ENCODE assay signal across 9 cellular contexts in the genomic region with DNA sequence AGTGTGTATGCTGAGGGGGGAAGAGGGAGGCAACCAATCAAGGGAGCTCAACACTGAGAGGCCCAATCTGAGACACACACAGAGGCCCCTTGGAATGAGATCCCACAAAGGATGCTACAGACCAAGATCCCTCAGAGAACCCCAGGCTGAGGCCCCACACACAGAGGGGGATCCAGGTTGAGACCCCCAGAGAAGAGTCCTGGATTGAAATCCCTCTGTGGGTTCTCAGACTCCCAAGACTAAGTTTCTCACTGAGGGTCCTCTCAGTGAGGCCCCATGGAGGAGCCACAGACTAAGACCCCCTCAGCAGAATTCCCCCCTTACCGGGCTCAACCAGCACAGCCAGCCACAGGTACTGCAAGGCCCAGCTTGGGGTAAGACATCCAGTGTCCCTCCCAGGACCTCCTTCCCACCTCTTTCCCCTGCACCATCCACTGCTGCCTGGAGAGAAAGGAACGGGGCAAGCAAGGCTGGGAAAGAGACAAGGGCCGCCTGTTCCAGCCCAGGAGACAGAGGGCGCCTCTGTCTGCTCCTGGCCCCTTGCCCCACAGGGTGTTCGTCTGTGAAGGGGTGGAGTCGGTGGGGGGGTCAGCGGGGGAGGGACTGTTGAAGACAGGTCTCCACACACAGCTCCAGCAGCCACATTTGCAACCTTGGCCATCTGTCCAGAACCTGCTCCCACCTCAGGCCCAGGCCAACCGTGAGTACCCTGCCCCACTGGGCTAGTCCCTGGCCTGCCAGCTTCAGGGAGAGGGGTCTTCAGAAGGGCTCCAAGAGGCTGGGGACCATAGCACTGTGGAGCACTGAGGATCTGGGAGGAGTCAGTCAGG. TPM values are rescaled to one million over a fixed set of nuclear protein-coding genes. Genes with fewer than 3 reads are reported as not detected.
DNase-seq lines count a peak whose midpoint lies in the region; ATAC-seq and TF ChIP-seq lines count a peak whose summit lies in the region.
"Had no signal": no experiment of that assay in that cellular context is flagged by ENCODE, and none has a peak within 500 bp of the region (broad histone marks: within the 10 kb centered on the region; RNA-seq: fewer than 3 reads in every experiment).

TSS of gene S100A1 (plus strand) at position 638 of the 830 bp plus-strand sequence. CDS start 2,088 bp downstream, outside the sequence.

- H3K4me1 Mint-ChIP-seq in WTC11 = peaks cover 51% of the 10 kb centered on the region
- peaks cover 34% of the 10 kb centered on the region for H3K4me1 Mint-ChIP-seq in progenitor cell of endocrine pancreas (ENCODE audit: low read depth)

- H3K4me3 Mint-ChIP-seq in WTC11 = peak within 1 kb of the TSS; percentile 81
- H3K4me3 Mint-ChIP-seq in progenitor cell of endocrine pancreas (ENCODE audit: low read depth) = peak within 1 kb of the TSS; percentile 92
- H3K4me3 Mint-ChIP-seq: activated CD4-positive, alpha-beta memory T cell treated with anti-CD3 and anti-CD28 coated beads, Interleukin-2, amount 10 ng/mL, durations not matched to agents 7 days and 5 days had no signal

- H3K4me1 ChIP-seq in heart right ventricle = peaks cover 19 to 84% (median 60%) of the 10 kb centered on the region in 9 donors

- peaks cover 0 to 28% (median 0%) of the 10 kb centered on the region in 9 donors for H3K36me3 ChIP-seq in heart right ventricle

- H3K27me3 ChIP-seq in heart right ventricle = no peaks in the 10 kb centered on the region

- peaks cover 22% of the 10 kb centered on the region for H3K36me3 Mint-ChIP-seq in WTC11
- H3K36me3 Mint-ChIP-seq in progenitor cell of endocrine pancreas (ENCODE audit: insufficient read depth) = peaks cover 4% of the 10 kb centered on the region

- no peaks in the 10 kb centered on the region for H3K9me3 ChIP-seq in heart right ventricle

- H3K27ac ChIP-seq in heart right ventricle = peak within 1 kb of the TSS; percentile 82 to 98 (median 91)

- H3K4me3 ChIP-seq in heart right ventricle = peak within 1 kb of the TSS; percentile 34 to 71 (median 60)

- TF ChIP-seq CTCF in WTC11 (IDR thresholded peaks at IDR 0.05) = 0 out of 2 replicates have a peak, but pooled peaks have one; percentile 27
- peak in 2 of 9 donors; percentile 38 to 42 for TF ChIP-seq CTCF in heart right ventricle (IDR thresholded peaks at IDR 0.05)
- TF ChIP-seq CTCF in progenitor cell of endocrine pancreas (IDR thresholded peaks at IDR 0.05; ENCODE audit: unreplicated experiment) = peak; percentile 3

- H3K9me3 Mint-ChIP-seq in WTC11 = no peaks in the 10 kb centered on the region; the same call in 1 of the 2 replicates
- peaks cover under 1% of the 10 kb centered on the region for H3K9me3 Mint-ChIP-seq in progenitor cell of endocrine pancreas (ENCODE audit: low read depth)
- H3K9me3 Mint-ChIP-seq: activated CD4-positive, alpha-beta memory T cell treated with anti-CD3 and anti-CD28 coated beads, Interleukin-2, amount 10 ng/mL, durations not matched to agents 7 days and 5 days had no signal

- no peak; the same call in 1 of the 2 replicates for ATAC-seq in WTC11
- peak; percentile 25 to 74 (median 64) for ATAC-seq in heart right ventricle
- ATAC-seq in HG03521 (IDR thresholded peaks at IDR 0.05; ENCODE audit: unreplicated experiment) = no peak

- H3K27me3 Mint-ChIP-seq in WTC11 (ENCODE audit: low read depth) (no peaks in the 10 kb centered on the region), progenitor cell of endocrine pancreas (no peaks in the 10 kb centered on the region)
- H3K27me3 Mint-ChIP-seq: activated CD4-positive, alpha-beta memory T cell treated with anti-CD3 and anti-CD28 coated beads, Interleukin-2, amount 10 ng/mL, durations not matched to agents 7 days and 5 days had no signal

- CTCF ChIA-PET in WTC11 (lab: Charles Lee) = interaction anchor here (0.6 to 5.1 kb wide), 62 partner anchors 8 to 576 kb away, joined by 3 to 230 read pairs (median 6); partner anchors contain the start of genes INTS3, RAB13, RPS27 and S100A14

- DNase-seq in DMS 273 (lab: John Stamatoyannopoulos, UW; ENCODE audit: unreplicated experiment) (peak; percentile 84), WTC11 (ENCODE audit: low spot score) (no peak), heart right ventricle (peak; percentile 77 to 84), progenitor cell of endocrine pancreas (ENCODE audit: low spot score, unreplicated experiment) (no peak), GM19238 (ENCODE audit: insufficient read length, low spot score) (no peak), KG1 (lab: John Stamatoyannopoulos, UW) (no peak)
- DNase-seq in activated CD4-positive, CD25-positive, alpha-beta regulatory T cell treated with anti-CD3 and anti-CD28 coated beads, Interleukin-2, amount 50 U/mL, for 72 hours = no peak
- DNase-seq: activated CD4-positive, alpha-beta memory T cell treated with anti-CD3 and anti-CD28 coated beads, Interleukin-2, amount 10 ng/mL, durations not matched to agents 7 days and 5 days had no signal

- intact Hi-C loops in heart right ventricle (cut with DNase I) = loop anchor here in 1 of 10 donors (5.0 kb wide), 1 partner anchor 44 kb away; the partner anchor contains the start of gene ILF2

- 58 to 61% methylated on average over 8 of the region's 8 CpGs for WGBS in heart right ventricle, 2 donors

- H3K27ac Mint-ChIP-seq in WTC11 = peak within 1 kb of the TSS; percentile 93
- H3K27ac Mint-ChIP-seq in progenitor cell of endocrine pancreas = peak within 1 kb of the TSS; percentile 99
- H3K27ac Mint-ChIP-seq: activated CD4-positive, alpha-beta memory T cell treated with anti-CD3 and anti-CD28 coated beads, Interleukin-2, amount 10 ng/mL, durations not matched to agents 7 days and 5 days had no signal

- POLR2A ChIA-PET in WTC11 (lab: Charles Lee) = interaction anchor here (0.6 to 1.8 kb wide), 15 partner anchors 12 to 147 kb away, joined by 3 to 15 read pairs (median 5); partner anchors contain the start of genes S100A14, S100A16, S100A6 and SLC27A3

TF ChIP-seq in WTC11, 78 proteins besides CTCF, POLR2A, EP300 and RAD21 (continues in another document):
- TF ChIP-seq, protein P1, sequence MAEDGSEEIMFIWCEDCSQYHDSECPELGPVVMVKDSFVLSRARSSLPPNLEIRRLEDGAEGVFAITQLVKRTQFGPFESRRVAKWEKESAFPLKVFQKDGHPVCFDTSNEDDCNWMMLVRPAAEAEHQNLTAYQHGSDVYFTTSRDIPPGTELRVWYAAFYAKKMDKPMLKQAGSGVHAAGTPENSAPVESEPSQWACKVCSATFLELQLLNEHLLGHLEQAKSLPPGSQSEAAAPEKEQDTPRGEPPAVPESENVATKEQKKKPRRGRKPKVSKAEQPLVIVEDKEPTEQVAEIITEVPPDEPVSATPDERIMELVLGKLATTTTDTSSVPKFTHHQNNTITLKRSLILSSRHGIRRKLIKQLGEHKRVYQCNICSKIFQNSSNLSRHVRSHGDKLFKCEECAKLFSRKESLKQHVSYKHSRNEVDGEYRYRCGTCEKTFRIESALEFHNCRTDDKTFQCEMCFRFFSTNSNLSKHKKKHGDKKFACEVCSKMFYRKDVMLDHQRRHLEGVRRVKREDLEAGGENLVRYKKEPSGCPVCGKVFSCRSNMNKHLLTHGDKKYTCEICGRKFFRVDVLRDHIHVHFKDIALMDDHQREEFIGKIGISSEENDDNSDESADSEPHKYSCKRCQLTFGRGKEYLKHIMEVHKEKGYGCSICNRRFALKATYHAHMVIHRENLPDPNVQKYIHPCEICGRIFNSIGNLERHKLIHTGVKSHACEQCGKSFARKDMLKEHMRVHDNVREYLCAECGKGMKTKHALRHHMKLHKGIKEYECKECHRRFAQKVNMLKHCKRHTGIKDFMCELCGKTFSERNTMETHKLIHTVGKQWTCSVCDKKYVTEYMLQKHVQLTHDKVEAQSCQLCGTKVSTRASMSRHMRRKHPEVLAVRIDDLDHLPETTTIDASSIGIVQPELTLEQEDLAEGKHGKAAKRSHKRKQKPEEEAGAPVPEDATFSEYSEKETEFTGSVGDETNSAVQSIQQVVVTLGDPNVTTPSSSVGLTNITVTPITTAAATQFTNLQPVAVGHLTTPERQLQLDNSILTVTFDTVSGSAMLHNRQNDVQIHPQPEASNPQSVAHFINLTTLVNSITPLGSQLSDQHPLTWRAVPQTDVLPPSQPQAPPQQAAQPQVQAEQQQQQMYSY (CRISPR knock-in tag; IDR thresholded peaks at IDR 0.05) = no peak
- no peak for TF ChIP-seq GTF2I (CRISPR knock-in tag; conservative IDR thresholded peaks at IDR 0.05)
- TF ChIP-seq, protein P2, sequence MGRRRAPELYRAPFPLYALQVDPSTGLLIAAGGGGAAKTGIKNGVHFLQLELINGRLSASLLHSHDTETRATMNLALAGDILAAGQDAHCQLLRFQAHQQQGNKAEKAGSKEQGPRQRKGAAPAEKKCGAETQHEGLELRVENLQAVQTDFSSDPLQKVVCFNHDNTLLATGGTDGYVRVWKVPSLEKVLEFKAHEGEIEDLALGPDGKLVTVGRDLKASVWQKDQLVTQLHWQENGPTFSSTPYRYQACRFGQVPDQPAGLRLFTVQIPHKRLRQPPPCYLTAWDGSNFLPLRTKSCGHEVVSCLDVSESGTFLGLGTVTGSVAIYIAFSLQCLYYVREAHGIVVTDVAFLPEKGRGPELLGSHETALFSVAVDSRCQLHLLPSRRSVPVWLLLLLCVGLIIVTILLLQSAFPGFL (CRISPR knock-in tag; IDR thresholded peaks at IDR 0.05; ENCODE audit: borderline replicate concordance) = no peak
- no peak for TF ChIP-seq CDX4 (CRISPR knock-in tag; IDR thresholded peaks at IDR 0.05; ENCODE audit: borderline replicate concordance)
- TF ChIP-seq, protein P3, sequence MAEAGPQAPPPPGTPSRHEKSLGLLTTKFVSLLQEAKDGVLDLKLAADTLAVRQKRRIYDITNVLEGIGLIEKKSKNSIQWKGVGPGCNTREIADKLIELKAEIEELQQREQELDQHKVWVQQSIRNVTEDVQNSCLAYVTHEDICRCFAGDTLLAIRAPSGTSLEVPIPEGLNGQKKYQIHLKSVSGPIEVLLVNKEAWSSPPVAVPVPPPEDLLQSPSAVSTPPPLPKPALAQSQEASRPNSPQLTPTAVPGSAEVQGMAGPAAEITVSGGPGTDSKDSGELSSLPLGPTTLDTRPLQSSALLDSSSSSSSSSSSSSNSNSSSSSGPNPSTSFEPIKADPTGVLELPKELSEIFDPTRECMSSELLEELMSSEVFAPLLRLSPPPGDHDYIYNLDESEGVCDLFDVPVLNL (CRISPR knock-in tag; IDR thresholded peaks at IDR 0.05; ENCODE audit: borderline replicate concordance, low read depth) = no peak
- TF ChIP-seq FOXK1 (CRISPR knock-in tag; IDR thresholded peaks at IDR 0.05) = no peak

RNA-seq across cellular contexts. Expression of gene S100A1, which starts in this region (rescaled TPM):
- 1.3 to 2.0 TPM (median 1.7 TPM) in 3 replicates for total RNA-seq in WTC11 (2021)
- total RNA-seq in heart right ventricle = 1,000 to 10,000 TPM; 1,287 to 3,035 (median 2,343) TPM
- 1,000 to 10,000 TPM in 1 of 2 donors, 100 to 1,000 TPM in 1; 685 to 2,765 TPM for polyA plus RNA-seq in heart right ventricle
- 0.80 TPM in 1 of 2 replicates, not detected in the other for total RNA-seq in progenitor cell of endocrine pancreas
- total RNA-seq: activated CD4-positive, alpha-beta memory T cell treated with anti-CD3 and anti-CD28 coated beads, Interleukin-2, amount 10 ng/mL, durations not matched to agents 7 days and 5 days had no signal

Comparison
In these comparisons a context has a peak if more than half of its experiments do, and no peak if none do; other contexts are left out.
1. RNA of gene S100A1 (total RNA-seq): 1,287 to 3,035 TPM in heart right ventricle; 1.3 to 2.0 TPM in WTC11 and 0.80 TPM in progenitor cell of endocrine pancreas; every median in the first group is over 100 times any median in the second.
2. DNase-seq: peak in DMS 273 (single experiment) and heart right ventricle (2 of 2); none in WTC11 (single experiment), progenitor cell of endocrine pancreas (single experiment), activated CD4-positive, CD25-positive, alpha-beta regulatory T cell treated with anti-CD3 and anti-CD28 coated beads, Interleukin-2, amount 50 U/mL, for 72 hours (single experiment), GM19238 (single experiment) and KG1 (single experiment).
3. ATAC-seq: peak in heart right ventricle (8 of 8); none in WTC11 (single experiment) and HG03521 (single experiment).